In genomic region chr15:80693682-80694623, GRCh38 we compare ENCODE assay signal across 8 cellular contexts. TPM values are rescaled to one million over a fixed set of nuclear protein-coding genes. Genes with fewer than 3 reads are reported as not detected.
A peak's percentile ranks its signal among the peaks of the same experiment; 100 is the strongest.
DNase-seq lines count a peak whose midpoint lies in the region; ATAC-seq, FAIRE-seq and TF ChIP-seq lines count a peak whose summit lies in the region.

No MANE protein-coding gene starts in this region.

- no peak for TF ChIP-seq CTCF in HL-60 (IDR thresholded peaks at IDR 0.05; ENCODE audit: insufficient read depth, low read length)

- peak overlapping the region; percentile 79 for H3K4me3 Mint-ChIP-seq in activated CD8-positive, alpha-beta T cell treated with anti-CD3 and anti-CD28 coated beads, Interleukin-2, amount 10 ng/mL, durations not matched to agents 7 days and 5 days

- no peaks in the 10 kb centered on the region for H3K36me3 Mint-ChIP-seq in activated CD8-positive, alpha-beta T cell treated with anti-CD3 and anti-CD28 coated beads, Interleukin-2, amount 10 ng/mL, durations not matched to agents 7 days and 5 days (ENCODE audit: low read depth)

- H3K4me1 ChIP-seq in right cardiac atrium (ENCODE audit: control insufficient read depth, insufficient read depth, low read length) (no peaks in the 10 kb centered on the region), small intestine (ENCODE audit: control insufficient read depth in 2 of 2, insufficient read depth in 1 of 2, low read depth in 1 of 2, low read length in 1 of 2) (peaks cover 3 to 5% of the 10 kb centered on the region in 2 donors)

- POLR2A ChIA-PET in activated CD8-positive, alpha-beta T cell treated with anti-CD3 and anti-CD28 coated beads, Interleukin-2, amount 10 ng/mL, durations not matched to agents 7 days and 5 days (lab: Charles Lee), result no interaction called here

- no peaks in the 10 kb centered on the region for H3K36me3 ChIP-seq in small intestine (ENCODE audit: control insufficient read depth in 2 of 2, insufficient read depth in 2 of 2, low read length in 2 of 2)

- CTCF ChIA-PET in activated CD8-positive, alpha-beta T cell treated with anti-CD3 and anti-CD28 coated beads, Interleukin-2, amount 10 ng/mL, durations not matched to agents 7 days and 5 days (lab: Charles Lee), result interaction anchor here (0.6 to 3.8 kb wide), 2 partner anchors 82 to 278 kb away, joined by 3 to 14 read pairs; no protein-coding TSS in a partner anchor

- intact Hi-C loops in right cardiac atrium (cut with DNase I), result no loop called here

- H3K27me3 Mint-ChIP-seq in activated CD8-positive, alpha-beta T cell treated with anti-CD3 and anti-CD28 coated beads, Interleukin-2, amount 10 ng/mL, durations not matched to agents 7 days and 5 days (ENCODE audit: low read depth), result peaks cover 49% of the 10 kb centered on the region

- no peak for ATAC-seq in activated CD8-positive, alpha-beta T cell treated with anti-CD3 and anti-CD28 coated beads, Interleukin-2, amount 10 ng/mL, durations not matched to agents 7 days and 5 days
- peak in 1 of 2 donors; percentile 13 for ATAC-seq in right cardiac atrium
- ATAC-seq in HG02610 (IDR thresholded peaks at IDR 0.05; ENCODE audit: unreplicated experiment), result no peak

- H3K27me3 ChIP-seq in HL-60 (ENCODE audit: insufficient read depth, poor library complexity, severe bottlenecking), result peaks cover 13% of the 10 kb centered on the region
- H3K27me3 ChIP-seq in right cardiac atrium (ENCODE audit: control insufficient read depth, insufficient read depth), result no peaks in the 10 kb centered on the region
- no peaks in the 10 kb centered on the region for H3K27me3 ChIP-seq in small intestine (ENCODE audit: control insufficient read depth in 2 of 2, insufficient read depth in 2 of 2, low read length in 2 of 2)

- H3K27ac Mint-ChIP-seq in activated CD8-positive, alpha-beta T cell treated with anti-CD3 and anti-CD28 coated beads, Interleukin-2, amount 10 ng/mL, durations not matched to agents 7 days and 5 days, result peak overlapping the region; percentile 62

- WGBS in right cardiac atrium, result 32% methylated on average over 16 of the region's 16 CpGs
- 30 to 40% (median 34%) methylated on average over 16 of the region's 16 CpGs for WGBS in small intestine, 3 donors

- FAIRE-seq in small intestine (lab: Jason Lieb, UNC), result no peak
- no peak for FAIRE-seq in urothelium cell line (lab: Jason Lieb, UNC)

- H3K27ac ChIP-seq in HL-60 (replicated peaks), result no peak overlapping the region
- peak overlapping the region; percentile 55 for H3K27ac ChIP-seq in right cardiac atrium (ENCODE audit: low read length)
- H3K27ac ChIP-seq in small intestine (ENCODE audit: low read depth in 1 of 2, low read length in 1 of 2), result peak overlapping the region in 1 of 2 donors; percentile 85

- H3K9me3 ChIP-seq in right cardiac atrium (ENCODE audit: control insufficient read depth, low read length), result no peaks in the 10 kb centered on the region
- H3K9me3 ChIP-seq in small intestine (ENCODE audit: control insufficient read depth, low read depth), result no peaks in the 10 kb centered on the region

- H3K4me1 Mint-ChIP-seq in activated CD8-positive, alpha-beta T cell treated with anti-CD3 and anti-CD28 coated beads, Interleukin-2, amount 10 ng/mL, durations not matched to agents 7 days and 5 days (ENCODE audit: low read depth), result peaks cover 15% of the 10 kb centered on the region

- H3K9me3 Mint-ChIP-seq in activated CD8-positive, alpha-beta T cell treated with anti-CD3 and anti-CD28 coated beads, Interleukin-2, amount 10 ng/mL, durations not matched to agents 7 days and 5 days (ENCODE audit: insufficient read depth), result no peaks in the 10 kb centered on the region

- peak overlapping the region; percentile 75 for H3K4me3 ChIP-seq in HL-60 (replicated peaks; ENCODE audit: insufficient read depth, low read length)
- H3K4me3 ChIP-seq in right cardiac atrium (ENCODE audit: low read length), result peak overlapping the region; percentile 91
- peak overlapping the region; percentile 76 to 84 for H3K4me3 ChIP-seq in small intestine (ENCODE audit: low read depth in 1 of 2, low read length in 2 of 2)

- DNase-seq in GF-D8 (lab: John Stamatoyannopoulos, UW), result peak; percentile 33
- DNase-seq in HL-60 (ENCODE audit: low read depth in 1 of 2, low spot score in 1 of 2), result no peak
- DNase-seq in activated CD8-positive, alpha-beta T cell treated with anti-CD3 and anti-CD28 coated beads, Interleukin-2, amount 10 ng/mL, durations not matched to agents 7 days and 5 days, result no peak
- no peak for DNase-seq in right cardiac atrium
- DNase-seq in small intestine, result peak; percentile 40
- DNase-seq in urothelium cell line (ENCODE audit: low spot score), result no peak
- DNase-seq in stimulated activated CD8-positive, alpha-beta memory T cell treated with anti-CD3 and anti-CD28 coated beads, Interleukin-4, amount 100 ng/mL, for 48 hours, result no peak

RNA-seq across cellular contexts. Expression of gene ABHD17C, which starts 1.2 kb away (rescaled TPM):
- 1 to 10 TPM; 1.4 to 2.1 TPM for total RNA-seq in activated CD8-positive, alpha-beta T cell treated with anti-CD3 and anti-CD28 coated beads, Interleukin-2, amount 10 ng/mL, durations not matched to agents 7 days and 5 days
- 1 to 10 TPM; 2.6 to 6.2 (median 5.6) TPM for total RNA-seq in right cardiac atrium
- polyA plus RNA-seq in right cardiac atrium, result 3.3 TPM
- polyA plus RNA-seq in small intestine, result 10 to 100 TPM; 27.6 to 37.3 (median 30.4) TPM

Comparison
In these comparisons a context has a peak if more than half of its experiments do, and no peak if none do; other contexts are left out.
1. DNase-seq: peak in GF-D8 (single experiment) and small intestine (single experiment); none in HL-60 (0 of 2), activated CD8-positive, alpha-beta T cell treated with anti-CD3 and anti-CD28 coated beads, Interleukin-2, amount 10 ng/mL, durations not matched to agents 7 days and 5 days (single experiment), right cardiac atrium (0 of 3), urothelium cell line (single experiment) and stimulated activated CD8-positive, alpha-beta memory T cell treated with anti-CD3 and anti-CD28 coated beads, Interleukin-4, amount 100 ng/mL, for 48 hours (single experiment).
2. Peak in every context shown above with its lines, with median percentiles within 50 percentile points of each other: H3K4me3 ChIP-seq.